In the genomic region with DNA sequence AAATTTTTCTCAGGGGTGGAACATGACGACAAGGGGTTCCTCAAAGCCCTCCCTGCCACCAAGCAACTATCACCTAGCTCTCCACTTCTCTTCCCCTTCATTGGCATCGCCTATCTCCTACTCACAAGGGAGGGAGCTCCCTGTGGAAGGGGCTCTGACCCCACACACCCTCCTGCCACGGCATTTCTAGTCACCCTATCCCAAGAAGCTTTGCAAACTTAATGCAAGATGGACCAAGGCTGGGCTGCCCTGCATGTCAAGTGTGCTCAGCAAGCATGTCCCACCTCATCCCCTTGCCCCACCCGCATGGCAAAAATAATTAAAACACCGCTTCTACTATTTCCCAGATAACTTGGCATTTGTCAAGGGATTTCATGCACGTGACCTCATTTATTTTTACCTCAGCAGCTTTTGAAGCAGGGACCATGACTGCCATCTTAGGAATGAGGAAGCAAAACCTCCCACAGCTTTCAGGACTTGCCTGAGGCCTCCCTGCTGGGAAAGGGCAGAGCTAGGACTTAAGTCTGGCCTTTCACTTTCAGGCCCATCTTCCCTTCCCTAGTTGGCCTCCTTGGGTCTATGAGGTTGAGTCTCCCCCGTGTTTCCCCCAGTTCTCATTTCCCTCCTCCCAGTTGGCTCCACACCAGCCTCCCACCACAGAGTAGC, we compare ENCODE assay signal across 11 cellular contexts.
DNase-seq lines count a peak whose midpoint lies in the region; ATAC-seq, FAIRE-seq and TF ChIP-seq lines count a peak whose summit lies in the region.
"Had no signal": no experiment of that assay in that cellular context is flagged by ENCODE, and none has a peak within 500 bp of the region (broad histone marks: within the 10 kb centered on the region; RNA-seq: fewer than 3 reads in every experiment).

No MANE protein-coding gene starts in this region.

- no peak for FAIRE-seq in H54 (lab: Jason Lieb, UNC)
- FAIRE-seq: GM12892 had no signal

- TF ChIP-seq CTCF in fibroblast of the aortic adventitia (IDR thresholded peaks at IDR 0.05; ENCODE audit: insufficient read depth, low read length): no peak
- TF ChIP-seq CTCF in Peyer's patch (IDR thresholded peaks at IDR 0.05): no peak

- H3K9me3 ChIP-seq in Peyer's patch: no peaks in the 10 kb centered on the region

- no peak overlapping the region for H3K27ac ChIP-seq in Peyer's patch
- H3K27ac ChIP-seq: cardiac muscle cell had no signal

- no peak for TF ChIP-seq POLR2A in H54 (IDR thresholded peaks at IDR 0.05; ENCODE audit: low read depth, low read length)
- no peak for TF ChIP-seq POLR2A in Peyer's patch (IDR thresholded peaks at IDR 0.05)

- H3K27me3 ChIP-seq in Peyer's patch: no peaks in the 10 kb centered on the region
- H3K27me3 ChIP-seq: cardiac muscle cell had no signal

- no peaks in the 10 kb centered on the region for H3K36me3 ChIP-seq in Peyer's patch
- H3K36me3 ChIP-seq: cardiac muscle cell had no signal

- H3K4me1 ChIP-seq in Peyer's patch: no peaks in the 10 kb centered on the region

- H3K4me3 ChIP-seq in fibroblast of the aortic adventitia (ENCODE audit: low read depth, low read length) (no peak overlapping the region), Peyer's patch (no peak overlapping the region)
- H3K4me3 ChIP-seq: cardiac muscle cell had no signal

- peak; percentile 54 for DNase-seq in H54 (ENCODE audit: insufficient read length, low spot score)
- DNase-seq in SIG-M5 (lab: John Stamatoyannopoulos, UW): peak; percentile 54
- peak; percentile 84 for DNase-seq in fibroblast of the aortic adventitia (ENCODE audit: low read depth)
- peak; percentile 44 for DNase-seq in stromal cell of bone marrow (ENCODE audit: low read depth)
- no peak for DNase-seq in activated CD4-positive, alpha-beta T cell treated with anti-CD3 and anti-CD28 coated beads, Interleukin-2, amount 50 U/mL, for 4 hours
- DNase-seq in Peyer's patch: no peak

- ATAC-seq in HG02678 (IDR thresholded peaks at IDR 0.05; ENCODE audit: unreplicated experiment): no peak
- ATAC-seq in GM21723 (IDR thresholded peaks at IDR 0.05; ENCODE audit: unreplicated experiment): no peak
- ATAC-seq: left lobe of liver had no signal

Comparison
In these comparisons a context has a peak if more than half of its experiments do, and no peak if none do; other contexts are left out.
1. DNase-seq: peak in H54 (single experiment), SIG-M5 (single experiment), fibroblast of the aortic adventitia (single experiment) and stromal cell of bone marrow (single experiment); none in activated CD4-positive, alpha-beta T cell treated with anti-CD3 and anti-CD28 coated beads, Interleukin-2, amount 50 U/mL, for 4 hours (0 of 2) and Peyer's patch (0 of 3).